ENCODE assay signal across 8 cellular contexts in genomic region chr1:119308130-119308529, GRCh38.
"Had no signal": no experiment of that assay in that cellular context is flagged by ENCODE, and none has a peak within 500 bp of the region (broad histone marks: within the 10 kb centered on the region; RNA-seq: fewer than 3 reads in every experiment).

No MANE protein-coding gene starts in this region.

- H3K4me3 Mint-ChIP-seq: H9, IgD-negative memory B cell had no signal

- FAIRE-seq: H54, HTR-8/SVneo had no signal

- H3K27ac Mint-ChIP-seq: H9, IgD-negative memory B cell had no signal

- H3K9me3 Mint-ChIP-seq: H9, IgD-negative memory B cell had no signal

- H3K27ac ChIP-seq: GM23248 had no signal

- DNase-seq: GM23248, GOT3, H9, HCEC 1CT, KBM-7 had no signal

- H3K4me1 Mint-ChIP-seq: IgD-negative memory B cell had no signal

- H2AFZ ChIP-seq: GM23248 had no signal

- H3K9ac ChIP-seq: GM23248 had no signal

- H3K4me3 ChIP-seq: GM23248 had no signal

- H3K36me3 Mint-ChIP-seq: IgD-negative memory B cell had no signal
